In the genomic region with DNA sequence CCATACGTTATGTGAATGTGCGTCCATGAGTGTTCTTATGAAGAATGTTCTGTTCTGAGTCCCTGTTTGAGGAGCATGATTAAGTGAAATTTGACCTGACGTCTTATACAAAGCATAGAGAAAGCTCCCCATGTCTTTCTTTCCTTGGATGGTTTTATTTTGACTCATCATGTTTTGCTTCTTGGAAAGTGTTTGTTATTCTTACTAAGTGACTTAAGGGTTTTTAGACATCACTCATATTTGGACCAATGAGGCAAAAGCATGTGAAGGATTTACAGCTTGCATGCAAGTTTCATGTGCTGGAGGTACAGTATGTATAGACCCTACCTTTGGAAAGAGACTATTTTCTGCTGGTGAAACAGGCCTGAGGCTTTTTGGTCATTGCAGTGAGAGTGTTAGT, we compare ENCODE assay signal across 12 cellular contexts. TPM values are rescaled to one million over a fixed set of nuclear protein-coding genes. Genes with fewer than 3 reads are reported as not detected.
A peak's percentile ranks its signal among the peaks of the same experiment; 100 is the strongest.
DNase-seq lines count a peak whose midpoint lies in the region; ATAC-seq, FAIRE-seq and TF ChIP-seq lines count a peak whose summit lies in the region.
"Had no signal": no experiment of that assay in that cellular context is flagged by ENCODE, and none has a peak within 500 bp of the region (broad histone marks: within the 10 kb centered on the region; RNA-seq: fewer than 3 reads in every experiment).

No MANE protein-coding gene starts in this region.

- H3K4me1 ChIP-seq in testis, result no peaks in the 10 kb centered on the region
- H3K4me1 ChIP-seq in small intestine (ENCODE audit: control insufficient read depth in 2 of 2, insufficient read depth in 1 of 2, low read depth in 1 of 2, low read length in 1 of 2), result no peaks in the 10 kb centered on the region
- H3K4me1 ChIP-seq: Peyer's patch had no signal

- H3K9me3 ChIP-seq in testis (no peaks in the 10 kb centered on the region), small intestine (ENCODE audit: control insufficient read depth, low read depth) (no peaks in the 10 kb centered on the region)
- H3K9me3 ChIP-seq: Peyer's patch had no signal

- H3K27ac ChIP-seq in testis, result no peak overlapping the region
- no peak overlapping the region for H3K27ac ChIP-seq in small intestine (ENCODE audit: low read depth in 1 of 2, low read length in 1 of 2)
- H3K27ac ChIP-seq: Peyer's patch had no signal

- intact Hi-C loops in testis (cut with DNase I; ENCODE audit: low total_unique reads), result no loop called here

- 92% methylated on average over 3 of the region's 3 CpGs for WGBS in testis, 2 donors
- WGBS in small intestine, 3 donors, result 72 to 78% (median 74%) methylated on average over 3 of the region's 3 CpGs

- H3K4me3 ChIP-seq in cardiac fibroblast (replicated peaks in 1 of 2; ENCODE audit: low read depth in 2 of 2, low read length in 2 of 2) (no peak overlapping the region), testis (no peak overlapping the region), small intestine (ENCODE audit: low read depth in 1 of 2, low read length in 2 of 2) (no peak overlapping the region)
- H3K4me3 ChIP-seq: Peyer's patch had no signal

- DNase-seq in Daoy (ENCODE audit: low read depth), result peak; percentile 68
- peak; percentile 90 for DNase-seq in M059J (ENCODE audit: low read depth)
- DNase-seq in cardiac fibroblast (ENCODE audit: low read depth in 2 of 2), result peak; percentile 80 to 97
- DNase-seq in non-pigmented ciliary epithelial cell (ENCODE audit: low read depth), result peak; percentile 96
- no peak for DNase-seq in testis
- DNase-seq in NCI-H2029 treated with DMSO at 0.1 percent for 48 hours (lab: John Stamatoyannopoulos, UW), result no peak
- DNase-seq in small intestine, result no peak
- DNase-seq: caudate nucleus, NCI-H2107, Peyer's patch, right cardiac atrium had no signal

- TF ChIP-seq POLR2A in testis (IDR thresholded peaks at IDR 0.05), result no peak

- no peak for ATAC-seq in HG03432 (IDR thresholded peaks at IDR 0.05; ENCODE audit: unreplicated experiment)
- ATAC-seq: right cardiac atrium had no signal

- H3K36me3 ChIP-seq in testis (ENCODE audit: low read depth, missing control alignments), result no peaks in the 10 kb centered on the region
- H3K36me3 ChIP-seq in small intestine (ENCODE audit: control insufficient read depth in 2 of 2, insufficient read depth in 2 of 2, low read length in 2 of 2), result no peaks in the 10 kb centered on the region
- H3K36me3 ChIP-seq: Peyer's patch had no signal

- no peaks in the 10 kb centered on the region for H3K27me3 ChIP-seq in testis
- no peaks in the 10 kb centered on the region for H3K27me3 ChIP-seq in small intestine (ENCODE audit: control insufficient read depth in 2 of 2, insufficient read depth in 2 of 2, low read length in 2 of 2)
- H3K27me3 ChIP-seq: Peyer's patch had no signal

- no peak for FAIRE-seq in small intestine (lab: Jason Lieb, UNC)

- TF ChIP-seq CTCF in cardiac fibroblast (IDR thresholded peaks at IDR 0.05; ENCODE audit: low read depth, low read length), result no peak
- no peak for TF ChIP-seq CTCF in testis (IDR thresholded peaks at IDR 0.05)

RNA-seq across cellular contexts. Expression of gene ZEB2, which starts 33.5 kb away (rescaled TPM):
- total RNA-seq in Daoy (2014; rRNA removed; shearing (Covaris generic)), result 15.1 and 15.2 TPM in 2 replicates
- 10.7 and 15.9 TPM in 2 replicates for total RNA-seq in M059J (2014; rRNA removed; shearing (Covaris generic))
- total RNA-seq in testis, result 10 to 100 TPM; 87.8 to 96.4 TPM
- polyA plus RNA-seq in testis (ENCODE audit: insufficient read depth, low read depth, low replicate concordance), result 38.7 TPM
- 10 to 100 TPM in 2 of 3 donors, 1 to 10 TPM in 1; 2.0 to 18.5 (median 12.2) TPM for polyA plus RNA-seq in small intestine

Comparison
In these comparisons a context has a peak if more than half of its experiments do, and no peak if none do; other contexts are left out.
1. DNase-seq: peak in Daoy (single experiment), M059J (single experiment), cardiac fibroblast (2 of 2) and non-pigmented ciliary epithelial cell (single experiment); none in testis (single experiment), NCI-H2029 treated with DMSO at 0.1 percent for 48 hours (single experiment) and small intestine (single experiment).